1 cellular context compared by ENCODE assay signal in the genomic region with DNA sequence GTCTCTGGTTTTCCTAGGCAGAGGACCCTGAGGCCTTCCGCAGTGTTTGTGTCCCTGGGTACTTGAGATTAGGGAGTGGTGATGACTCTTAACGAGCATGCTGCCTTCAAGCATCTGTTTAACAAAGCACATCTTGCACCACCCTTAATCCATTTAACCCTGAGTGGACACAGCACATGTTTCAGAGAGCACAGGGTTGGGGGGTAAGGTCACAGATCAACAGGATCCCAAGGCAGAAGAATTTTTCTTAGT.
TF ChIP-seq lines count a peak whose summit lies in the region.

No MANE protein-coding gene starts in this region.

TF ChIP-seq in K562, 482 proteins besides CTCF, POLR2A, EP300 and RAD21:
- TF ChIP-seq, protein P1, sequence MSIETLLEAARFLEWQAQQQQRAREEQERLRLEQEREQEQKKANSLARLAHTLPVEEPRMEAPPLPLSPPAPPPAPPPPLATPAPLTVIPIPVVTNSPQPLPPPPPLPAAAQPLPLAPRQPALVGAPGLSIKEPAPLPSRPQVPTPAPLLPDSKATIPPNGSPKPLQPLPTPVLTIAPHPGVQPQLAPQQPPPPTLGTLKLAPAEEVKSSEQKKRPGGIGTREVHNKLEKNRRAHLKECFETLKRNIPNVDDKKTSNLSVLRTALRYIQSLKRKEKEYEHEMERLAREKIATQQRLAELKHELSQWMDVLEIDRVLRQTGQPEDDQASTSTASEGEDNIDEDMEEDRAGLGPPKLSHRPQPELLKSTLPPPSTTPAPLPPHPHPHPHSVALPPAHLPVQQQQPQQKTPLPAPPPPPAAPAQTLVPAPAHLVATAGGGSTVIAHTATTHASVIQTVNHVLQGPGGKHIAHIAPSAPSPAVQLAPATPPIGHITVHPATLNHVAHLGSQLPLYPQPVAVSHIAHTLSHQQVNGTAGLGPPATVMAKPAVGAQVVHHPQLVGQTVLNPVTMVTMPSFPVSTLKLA (conservative IDR thresholded peaks at IDR 0.05): peak in 1 of 2 experiments; percentile 31; a peak in 1 of 4 replicates
- 0 out of 4 replicates have a peak, but pooled peaks of 1 of the 2 experiments have one; percentile 28 for TF ChIP-seq KDM1A (IDR thresholded peaks at IDR 0.05)
- peak; percentile 24; the same call in 1 of the 2 replicates for TF ChIP-seq TAL1 (IDR thresholded peaks at IDR 0.05)
- peak; percentile 65 for TF ChIP-seq CBFA2T3 (IDR thresholded peaks at IDR 0.05)
- TF ChIP-seq CBFA2T2 (conservative IDR thresholded peaks at IDR 0.05): peak; percentile 39
